In genomic region chr6:71260205-71260604, GRCh38 we compare ENCODE assay signal across 35 cellular contexts.
"Had no signal": no experiment of that assay in that cellular context is flagged by ENCODE, and none has a peak within 500 bp of the region (broad histone marks: within the 10 kb centered on the region; RNA-seq: fewer than 3 reads in every experiment).

No MANE protein-coding gene starts in this region.

- H3K4me2 ChIP-seq: hepatocyte had no signal

- H3K27ac Mint-ChIP-seq: activated CD4-positive, alpha-beta memory T cell treated with anti-CD3 and anti-CD28 coated beads, Interleukin-2, amount 10 ng/mL, durations not matched to agents 7 days and 5 days; activated CD4-positive, alpha-beta T cell treated with anti-CD3 and anti-CD28 coated beads for 36 hours; activated CD4-positive, alpha-beta T cell treated with anti-CD3 and anti-CD28 coated beads, Interleukin-2, amount 10 ng/mL, durations not matched to agents 7 days and 5 days; activated naive CD8-positive, alpha-beta T cell; activated T-cell treated with anti-CD3 and anti-CD28 coated beads, Interleukin-2, amount 50 U/mL, for 24 hours; activated T-cell treated with anti-CD3 and anti-CD28 coated beads, Interleukin-2, amount 50 U/mL, for 72 hours; activated T-helper 17 cell treated with anti-CD3 and anti-CD28 coated beads, Interleukin-2, amount 50 U/mL, for 72 hours; endodermal cell had no signal

- H3K4me1 ChIP-seq: foreskin keratinocyte had no signal

- H3K36me3 ChIP-seq: brain microvascular endothelial cell, esophagus muscularis mucosa, gastrocnemius medialis, heart left ventricle had no signal

- H2AFZ ChIP-seq: hepatocyte had no signal

- DNase-seq: activated CD4-positive, alpha-beta memory T cell treated with anti-CD3 and anti-CD28 coated beads, Interleukin-2, amount 10 ng/mL, durations not matched to agents 7 days and 5 days; activated CD4-positive, alpha-beta T cell treated with anti-CD3 and anti-CD28 coated beads for 36 hours; activated CD4-positive, alpha-beta T cell treated with anti-CD3 and anti-CD28 coated beads, Interleukin-2, amount 10 ng/mL, durations not matched to agents 7 days and 5 days; activated CD4-positive, alpha-beta T cell treated with anti-CD3 and anti-CD28 coated beads, Interleukin-2, amount 50 U/mL, for 4 hours; activated CD4-positive, CD25-positive, alpha-beta regulatory T cell; activated CD4-positive, CD25-positive, alpha-beta regulatory T cell treated with anti-CD3 and anti-CD28 coated beads, Interleukin-2, amount 50 U/mL, for 72 hours; activated CD8-positive, alpha-beta memory T cell treated with anti-CD3 and anti-CD28 coated beads, Interleukin-2, amount 50 U/mL, for 48 hours; activated effector memory CD4-positive, alpha-beta T cell treated with Interleukin-2 at 50 U/mL for 16 hours; activated gamma-delta T cell treated with Interleukin-2 at 50 U/mL for 16 hours; activated naive CD4-positive, alpha-beta T cell treated with anti-CD3 and anti-CD28 coated beads, Interleukin-2, amount 50 U/mL, for 16 hours; activated naive CD4-positive, alpha-beta T cell treated with Interleukin-2 at 50 U/mL for 16 hours; activated T-cell treated with anti-CD3 and anti-CD28 coated beads for 4 hours; activated T-cell treated with anti-CD3 and anti-CD28 coated beads, Interleukin-2, amount 50 U/mL, for 24 hours; activated T-cell treated with anti-CD3 and anti-CD28 coated beads, Interleukin-2, amount 50 U/mL, for 72 hours; amniotic stem cell; anterior cingulate cortex; brain microvascular endothelial cell; dorsolateral prefrontal cortex; effector memory CD4-positive, alpha-beta T cell; endodermal cell; erythroblast; foreskin keratinocyte; gastrocnemius medialis; glutamatergic neuron; heart left ventricle; T-helper 2 cell had no signal

- H3K9me3 ChIP-seq: esophagus muscularis mucosa, gastrocnemius medialis, heart left ventricle had no signal

- H3K27me3 ChIP-seq: brain microvascular endothelial cell, esophagus muscularis mucosa, gastrocnemius medialis, heart left ventricle, hepatocyte had no signal

- H3K4me1 Mint-ChIP-seq: activated CD4-positive, alpha-beta memory T cell treated with anti-CD3 and anti-CD28 coated beads, Interleukin-2, amount 10 ng/mL, durations not matched to agents 7 days and 5 days; activated CD4-positive, alpha-beta T cell treated with anti-CD3 and anti-CD28 coated beads for 36 hours; activated CD4-positive, alpha-beta T cell treated with anti-CD3 and anti-CD28 coated beads, Interleukin-2, amount 10 ng/mL, durations not matched to agents 7 days and 5 days; activated T-helper 17 cell treated with anti-CD3 and anti-CD28 coated beads, Interleukin-2, amount 50 U/mL, for 72 hours; central memory CD8-positive, alpha-beta T cell had no signal

- FAIRE-seq: astrocyte, bronchial epithelial cell had no signal

- H3K27me3 Mint-ChIP-seq: dendritic cell treated with granulocyte-macrophage colony-stimulating factor and Interleukin-4, amounts not matched to agents 40 ng/mL and 50 ng/mL, for 4 days had no signal

- ATAC-seq: activated CD4-positive, alpha-beta T cell treated with anti-CD3 and anti-CD28 coated beads for 36 hours; activated T-cell treated with anti-CD3 and anti-CD28 coated beads, Interleukin-2, amount 50 U/mL, for 72 hours; activated T-helper 17 cell treated with anti-CD3 and anti-CD28 coated beads, Interleukin-2, amount 50 U/mL, for 72 hours; foreskin keratinocyte; gastrocnemius medialis; heart left ventricle had no signal

- H3K36me3 Mint-ChIP-seq: activated naive CD8-positive, alpha-beta T cell had no signal

- H3K4me3 Mint-ChIP-seq: activated CD4-positive, alpha-beta memory T cell treated with anti-CD3 and anti-CD28 coated beads, Interleukin-2, amount 10 ng/mL, durations not matched to agents 7 days and 5 days; activated CD4-positive, alpha-beta T cell treated with anti-CD3 and anti-CD28 coated beads for 36 hours; activated CD4-positive, alpha-beta T cell treated with anti-CD3 and anti-CD28 coated beads, Interleukin-2, amount 10 ng/mL, durations not matched to agents 7 days and 5 days; activated naive CD8-positive, alpha-beta T cell; activated T-cell treated with anti-CD3 and anti-CD28 coated beads, Interleukin-2, amount 50 U/mL, for 24 hours; activated T-cell treated with anti-CD3 and anti-CD28 coated beads, Interleukin-2, amount 50 U/mL, for 72 hours; activated T-helper 17 cell treated with anti-CD3 and anti-CD28 coated beads, Interleukin-2, amount 50 U/mL, for 72 hours; central memory CD8-positive, alpha-beta T cell; dendritic cell treated with granulocyte-macrophage colony-stimulating factor and Interleukin-4, amounts not matched to agents 40 ng/mL and 50 ng/mL, for 4 days; endodermal cell had no signal

- H3K27ac ChIP-seq: brain microvascular endothelial cell, coronary artery, dorsolateral prefrontal cortex, esophagus muscularis mucosa, foreskin keratinocyte, gastrocnemius medialis, heart left ventricle, hepatocyte had no signal

- H3K9me3 Mint-ChIP-seq: activated CD4-positive, alpha-beta memory T cell treated with anti-CD3 and anti-CD28 coated beads, Interleukin-2, amount 10 ng/mL, durations not matched to agents 7 days and 5 days; activated CD4-positive, alpha-beta T cell treated with anti-CD3 and anti-CD28 coated beads, Interleukin-2, amount 10 ng/mL, durations not matched to agents 7 days and 5 days; activated T-cell treated with anti-CD3 and anti-CD28 coated beads, Interleukin-2, amount 50 U/mL, for 24 hours; activated T-cell treated with anti-CD3 and anti-CD28 coated beads, Interleukin-2, amount 50 U/mL, for 72 hours; activated T-helper 17 cell treated with anti-CD3 and anti-CD28 coated beads, Interleukin-2, amount 50 U/mL, for 72 hours; central memory CD8-positive, alpha-beta T cell; dendritic cell treated with granulocyte-macrophage colony-stimulating factor and Interleukin-4, amounts not matched to agents 40 ng/mL and 50 ng/mL, for 4 days had no signal

- H3K79me2 ChIP-seq: hepatocyte had no signal

- H3K4me3 ChIP-seq: coronary artery, dorsolateral prefrontal cortex, esophagus muscularis mucosa, gastrocnemius medialis, heart left ventricle, hepatocyte had no signal
